Comparison of ENCODE assay signal across 8 cellular contexts in the genomic region with DNA sequence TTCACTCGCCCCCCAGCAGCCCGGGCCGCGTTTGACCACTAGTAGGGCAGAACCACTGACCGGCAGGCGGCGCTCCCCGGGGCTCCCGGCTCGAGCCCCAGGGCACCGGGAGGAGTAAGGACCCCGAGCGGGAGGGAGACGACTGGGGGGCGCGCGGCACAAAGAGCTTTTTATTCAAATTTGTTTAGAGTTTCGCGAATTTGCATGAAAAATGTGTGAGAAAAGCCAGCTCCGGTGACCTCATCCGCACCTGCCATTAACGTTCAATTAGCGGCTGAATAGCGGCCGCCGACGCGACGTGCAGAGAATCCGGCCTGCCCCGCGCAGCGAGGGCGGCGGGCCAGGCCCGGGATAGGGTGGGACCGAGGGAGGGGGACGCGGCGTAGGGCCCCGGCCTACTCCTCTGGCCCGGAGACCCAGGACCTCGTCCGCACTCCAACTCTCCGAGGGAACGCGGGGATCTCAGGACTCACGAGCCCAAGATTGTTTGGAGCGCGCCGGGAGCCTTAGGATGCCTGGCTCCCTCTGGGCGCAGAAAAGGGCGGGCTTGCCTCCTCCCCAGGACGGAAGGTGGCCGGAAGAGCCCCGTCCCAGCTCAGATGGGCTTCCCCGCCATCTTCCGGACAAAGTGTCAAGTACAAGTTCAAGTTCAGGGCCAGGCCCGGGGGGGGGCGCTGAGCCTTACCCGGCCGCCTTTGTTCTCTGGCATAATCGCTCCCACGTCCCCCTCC.
DNase-seq lines count a peak whose midpoint lies in the region; ATAC-seq, FAIRE-seq and TF ChIP-seq lines count a peak whose summit lies in the region.

No MANE protein-coding gene starts in this region.

- H3K27me3 ChIP-seq in GM06990 (replicated peaks; ENCODE audit: control insufficient read depth, insufficient read depth, low read length) (no peaks in the 10 kb centered on the region), MG63 (no peaks in the 10 kb centered on the region), SU-DHL-6 (ENCODE audit: low read length) (no peaks in the 10 kb centered on the region), endothelial cell of umbilical vein (ENCODE audit: control insufficient read depth in 2 of 2, insufficient read depth in 2 of 2, low read length in 2 of 2) (peaks cover 82 to 97% of the 10 kb centered on the region in 2 experiments), ovary (no peaks in the 10 kb centered on the region)

- peak overlapping the region; percentile 29 to 73 (median 72) for H3K4me3 Mint-ChIP-seq in nephron

- no peak for TF ChIP-seq EP300 in ovary (IDR thresholded peaks at IDR 0.05)

- no TSS peak for BruUV-seq in endothelial cell of umbilical vein (replicated peaks; lab: Mats Ljungman, UMichigan)

- FAIRE-seq in endothelial cell of umbilical vein (lab: Jason Lieb, UNC) = no peak

- no peaks in the 10 kb centered on the region for H3K79me2 ChIP-seq in SU-DHL-6 (ENCODE audit: insufficient read depth, low read length)
- H3K79me2 ChIP-seq in endothelial cell of umbilical vein (ENCODE audit: control insufficient read depth, insufficient read depth, low read length) = no peaks in the 10 kb centered on the region

- H3K9me1 ChIP-seq in endothelial cell of umbilical vein (replicated peaks; ENCODE audit: control insufficient read depth, extremely low read depth, insufficient read depth, low read length) = no peaks in the 10 kb centered on the region

- POLR2A ChIA-PET in endothelial cell of umbilical vein (lab: Charles Lee) = no interaction called here

- H3K9ac ChIP-seq in SU-DHL-6 (ENCODE audit: low read length) (peak overlapping the region; percentile 38; the same call in 1 of the 2 replicates), endothelial cell of umbilical vein (replicated peaks; ENCODE audit: extremely low read depth, insufficient read depth, low read length) (no peak overlapping the region)

- H3K27ac ChIP-seq in SU-DHL-6 (ENCODE audit: low read depth, low read length) (no peak overlapping the region), endothelial cell of umbilical vein (ENCODE audit: insufficient read depth, low read depth, low read length) (no peak overlapping the region), ovary (no peak overlapping the region)

- CTCF ChIA-PET in endothelial cell of umbilical vein (lab: Charles Lee) = interaction anchor here (1.0 to 2.3 kb wide), 3 partner anchors 19 to 41 kb away, joined by 3 to 9 read pairs (median 6); no protein-coding TSS in a partner anchor

- H3K27ac Mint-ChIP-seq in nephron = no peak overlapping the region

- ATAC-seq in GM21526 (IDR thresholded peaks at IDR 0.05; ENCODE audit: low FRiP score, unreplicated experiment) = peak; percentile 63

- TF ChIP-seq POLR2A in endothelial cell of umbilical vein (IDR thresholded peaks at IDR 0.05; ENCODE audit: low read depth, low read length) = no peak
- TF ChIP-seq POLR2A in ovary (IDR thresholded peaks at IDR 0.05) = no peak

- peak overlapping the region; percentile 38 for H2AFZ ChIP-seq in SU-DHL-6 (ENCODE audit: low read depth, low read length, severe bottlenecking)
- H2AFZ ChIP-seq in endothelial cell of umbilical vein (ENCODE audit: low read depth, low read length) = no peak overlapping the region

- no peaks in the 10 kb centered on the region for H4K20me1 ChIP-seq in SU-DHL-6 (ENCODE audit: low read depth, low read length)
- H4K20me1 ChIP-seq in endothelial cell of umbilical vein (replicated peaks; ENCODE audit: control insufficient read depth, extremely low read depth, insufficient read depth, low read length) = no peaks in the 10 kb centered on the region

- H3K9me2 ChIP-seq in SU-DHL-6 (replicated peaks; ENCODE audit: insufficient read depth, low read length) = no peaks in the 10 kb centered on the region

- no peaks in the 10 kb centered on the region for H3K9me3 Mint-ChIP-seq in nephron

- H3K4me1 Mint-ChIP-seq in nephron = peaks cover 24% of the 10 kb centered on the region

- WGBS in ovary, 3 donors = 1 to 2% (median 1%) methylated on average over 39 to 64 of the region's 64 CpGs

- intact Hi-C loops in endothelial cell of umbilical vein (cut with micrococcal nuclease) = no loop called here
- intact Hi-C loops in ovary (cut with DNase I) = no loop called here

- dilution Hi-C loops in endothelial cell of umbilical vein (cut with MboI; ENCODE audit: extremely low pct_ligation_motif_present, low sequenced_read_pairs) = no loop called here

- peak; percentile 59 for DNase-seq in GM06990 (ENCODE audit: extremely low read depth, insufficient read length)
- peak; percentile 70 for DNase-seq in MG63
- DNase-seq in endothelial cell of umbilical vein (ENCODE audit: low read depth, low spot score) = no peak
- no peak for DNase-seq in ovary
- no peak for DNase-seq in foreskin melanocyte

- no peaks in the 10 kb centered on the region for H3K9me3 ChIP-seq in MG63
- H3K9me3 ChIP-seq in SU-DHL-6 (ENCODE audit: insufficient read depth, low read length) = no peaks in the 10 kb centered on the region
- H3K9me3 ChIP-seq in endothelial cell of umbilical vein (replicated peaks; ENCODE audit: control insufficient read depth, insufficient read depth, low read length) = no peaks in the 10 kb centered on the region
- no peaks in the 10 kb centered on the region for H3K9me3 ChIP-seq in ovary

- no peaks in the 10 kb centered on the region for H3K36me3 Mint-ChIP-seq in nephron (ENCODE audit: low read depth)

- H3K36me3 ChIP-seq in GM06990 (ENCODE audit: control insufficient read depth, insufficient read depth, low read length) (no peaks in the 10 kb centered on the region), MG63 (no peaks in the 10 kb centered on the region), SU-DHL-6 (ENCODE audit: low read length) (no peaks in the 10 kb centered on the region), endothelial cell of umbilical vein (ENCODE audit: control insufficient read depth in 2 of 2, extremely low read depth in 1 of 2, insufficient read depth in 2 of 2, low read length in 2 of 2) (no peaks in the 10 kb centered on the region), ovary (no peaks in the 10 kb centered on the region)

- peaks cover 97% of the 10 kb centered on the region for H3K27me3 Mint-ChIP-seq in nephron (ENCODE audit: low read depth)

- no peaks in the 10 kb centered on the region for H3F3A ChIP-seq in SU-DHL-6 (ENCODE audit: insufficient read depth)

- H3K4me2 ChIP-seq in SU-DHL-6 (ENCODE audit: low read depth, low read length, poor library complexity, severe bottlenecking) = peak overlapping the region; percentile 42
- peak overlapping the region; percentile 20 for H3K4me2 ChIP-seq in endothelial cell of umbilical vein (ENCODE audit: insufficient read depth, low read length)

- H3K4me1 ChIP-seq in endothelial cell of umbilical vein (ENCODE audit: control insufficient read depth, extremely low read depth, insufficient read depth, low read length) = no peaks in the 10 kb centered on the region
- no peaks in the 10 kb centered on the region for H3K4me1 ChIP-seq in ovary (ENCODE audit: insufficient read depth)

- H3K4me3 ChIP-seq in GM06990 (replicated peaks; ENCODE audit: low read depth, low read length) = peak overlapping the region; percentile 70
- H3K4me3 ChIP-seq in MG63 = peak overlapping the region; percentile 48
- H3K4me3 ChIP-seq in SU-DHL-6 (ENCODE audit: insufficient read depth, low read length, poor library complexity, severe bottlenecking) = peak overlapping the region; percentile 19
- H3K4me3 ChIP-seq in endothelial cell of umbilical vein (replicated peaks in 1 of 3; ENCODE audit: insufficient read depth in 1 of 3, low read depth in 1 of 3, low read length in 3 of 3) = no peak overlapping the region
- no peak overlapping the region for H3K4me3 ChIP-seq in ovary

- TF ChIP-seq CTCF in GM06990 (IDR thresholded peaks at IDR 0.05; ENCODE audit: insufficient read depth, low read length, poor library complexity, severe bottlenecking) = peak; percentile 95
- TF ChIP-seq CTCF in SU-DHL-6 (IDR thresholded peaks at IDR 0.05; ENCODE audit: insufficient read depth, low read length, poor library complexity, severe bottlenecking) = peak; percentile 74
- TF ChIP-seq CTCF in endothelial cell of umbilical vein (IDR thresholded peaks at IDR 0.05; ENCODE audit: extremely low read depth in 1 of 2, insufficient read depth in 1 of 2, low read depth in 1 of 2, low read length in 2 of 2) = peak; percentile 36 to 53
- peak; percentile 9 to 19 (median 10) for TF ChIP-seq CTCF in nephron (IDR thresholded peaks at IDR 0.05; ENCODE audit: unreplicated experiment in 3 of 3)
- TF ChIP-seq CTCF in ovary (IDR thresholded peaks at IDR 0.05) = no peak

TF ChIP-seq in endothelial cell of umbilical vein, 7 proteins besides CTCF, POLR2A, EP300 and RAD21:
- TF ChIP-seq EZH2 (IDR thresholded peaks at IDR 0.05; ENCODE audit: borderline replicate concordance, low read depth, low read length, severe bottlenecking) (peak; percentile 85), MYC (IDR thresholded peaks at IDR 0.05; ENCODE audit: low read depth, low read length) (no peak)

Comparison
In these comparisons a context has a peak if more than half of its experiments do, and no peak if none do; other contexts are left out.
1. DNase-seq: peak in GM06990 (single experiment) and MG63 (single experiment); none in endothelial cell of umbilical vein (single experiment), ovary (0 of 5) and foreskin melanocyte (single experiment).
2. H3K4me3 ChIP-seq: peak in GM06990 (single experiment), MG63 (single experiment) and SU-DHL-6 (single experiment); none in endothelial cell of umbilical vein (0 of 3) and ovary (single experiment).
3. CTCF ChIP-seq: peak in GM06990 (single experiment), SU-DHL-6 (single experiment), endothelial cell of umbilical vein (2 of 2) and nephron (3 of 3); none in ovary (0 of 3).